1 cellular context compared by ENCODE assay signal in genomic region chr17:58631523-58632323, GRCh38.
TF ChIP-seq lines count a peak whose summit lies in the region.

No MANE protein-coding gene starts in this region.

TF ChIP-seq in K562, 482 proteins besides CTCF, POLR2A, EP300 and RAD21 (continued from another document):
- TF ChIP-seq ZNF318 (IDR thresholded peaks at IDR 0.05; ENCODE audit: borderline replicate concordance in 1 of 2, low read depth in 1 of 2) (peak in 1 of 2 experiments; percentile 100; a peak in 2 of 4 replicates), ETV6 (IDR thresholded peaks at IDR 0.05; ENCODE audit: borderline replicate concordance in 1 of 2, low read depth in 2 of 2, low read length in 1 of 2) (peak; percentile 70 to 85; a peak in 3 of 4 replicates), ETV6 (CRISPR knock-in tag; IDR thresholded peaks at IDR 0.05; ENCODE audit: borderline replicate concordance) (peak; percentile 19; the same call in 1 of the 2 replicates), ZNF785 (CRISPR knock-in tag; IDR thresholded peaks at IDR 0.05) (no peak), ZNF445 (CRISPR knock-in tag; IDR thresholded peaks at IDR 0.05; ENCODE audit: low read depth) (peak; percentile 99), ATF1 (CRISPR knock-in tag; IDR thresholded peaks at IDR 0.05) (peak; percentile 89), ATF1 (tag; IDR thresholded peaks at IDR 0.05) (peak; percentile 99), CHD7 (IDR thresholded peaks at IDR 0.05; ENCODE audit: low read depth, low read length) (no peak), KLF13 (tag; IDR thresholded peaks at IDR 0.05; ENCODE audit: borderline replicate concordance, low read depth) (peak; percentile 79), ZKSCAN3 (CRISPR knock-in tag; IDR thresholded peaks at IDR 0.05) (no peak), NR2C1 (IDR thresholded peaks at IDR 0.05) (no peak; the same call in 1 of the 2 replicates), NR2C1 (tag; IDR thresholded peaks at IDR 0.05) (peak; percentile 30; the same call in 1 of the 2 replicates), POLR3G (IDR thresholded peaks at IDR 0.05; ENCODE audit: extremely low read depth, insufficient read length, insufficient replicate concordance) (no peak), MYBL2 (IDR thresholded peaks at IDR 0.05; ENCODE audit: low read depth) (peak; percentile 34; the same call in 1 of the 2 replicates), MYBL2 (CRISPR knock-in tag; IDR thresholded peaks at IDR 0.05; ENCODE audit: borderline replicate concordance) (no peak), EZH2 (IDR thresholded peaks at IDR 0.05; ENCODE audit: borderline replicate concordance, low read depth, low read length) (no peak), SIX5 (IDR thresholded peaks at IDR 0.05; ENCODE audit: borderline replicate concordance in 1 of 2, insufficient read depth in 1 of 2, low read depth in 1 of 2, low read length in 2 of 2) (peak; percentile 13 to 42; a peak in 2 of 4 replicates), ZBTB12 (CRISPR knock-in tag; IDR thresholded peaks at IDR 0.05) (peak; percentile 94), PML (IDR thresholded peaks at IDR 0.05; ENCODE audit: low read length) (peak; percentile 100), TBP (optimal IDR thresholded peaks at IDR 0.05; ENCODE audit: low read depth, low read length) (no peak)
